17 cellular contexts compared by ENCODE assay signal in the genomic region with DNA sequence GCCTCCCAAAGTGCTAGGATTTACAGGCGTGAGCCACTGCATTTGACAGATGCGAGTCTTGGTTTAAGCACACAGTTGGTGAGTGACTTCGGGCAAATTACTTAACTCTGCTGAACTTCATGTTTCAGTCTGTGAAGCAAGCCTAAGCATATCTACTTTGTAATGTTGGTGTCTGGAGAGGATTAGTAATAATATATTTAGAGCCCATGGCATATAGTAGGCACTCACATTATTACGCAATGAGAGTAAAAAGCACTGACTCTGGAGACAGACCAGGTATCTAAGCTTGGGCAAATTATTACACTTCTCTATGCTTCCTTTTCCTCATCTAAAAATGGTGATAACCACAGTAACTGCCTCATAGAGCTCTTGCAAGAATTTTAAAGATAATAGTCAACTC.
DNase-seq lines count a peak whose midpoint lies in the region; ATAC-seq, FAIRE-seq and TF ChIP-seq lines count a peak whose summit lies in the region.
"Had no signal": no experiment of that assay in that cellular context is flagged by ENCODE, and none has a peak within 500 bp of the region (broad histone marks: within the 10 kb centered on the region; RNA-seq: fewer than 3 reads in every experiment).

No MANE protein-coding gene starts in this region.

- H3K23ac ChIP-seq in H1 (ENCODE audit: insufficient read length): no peak overlapping the region

- H3K4me1 ChIP-seq in H1 (replicated peaks in 1 of 4; ENCODE audit: control insufficient read depth in 3 of 4, insufficient read depth in 4 of 4, low read length in 3 of 4) (no peaks in the 10 kb centered on the region), foreskin keratinocyte (peaks cover 2% of the 10 kb centered on the region)
- H3K4me1 ChIP-seq: BLaER1, Caco-2 had no signal

- no peak overlapping the region for H3K14ac ChIP-seq in H1 (ENCODE audit: insufficient read length)

- no peak overlapping the region for H2BK5ac ChIP-seq in H1 (ENCODE audit: low read depth, low read length)

- CTCF ChIA-PET in RWPE1 (lab: Yijun Ruan, JAX): no interaction called here
- CTCF ChIA-PET in H1 (lab: Charles Lee; ENCODE audit: partially characterized antibody): interaction anchor here (1.4 kb wide), 1 partner anchor 22 kb away, joined by 5 read pairs; no protein-coding TSS in a partner anchor

- no peak overlapping the region for H3K4ac ChIP-seq in H1 (replicated peaks; ENCODE audit: insufficient read length, low read depth, low read length)

- no peaks in the 10 kb centered on the region for H4K20me1 ChIP-seq in H1 (replicated peaks in 1 of 2; ENCODE audit: control insufficient read depth in 1 of 2, insufficient read depth in 2 of 2, low read length in 2 of 2)
- H4K20me1 ChIP-seq: BLaER1 had no signal

- no peak for TF ChIP-seq RAD21 in H1 (IDR thresholded peaks at IDR 0.05 in 1 of 2, conservative IDR thresholded peaks at IDR 0.05 in 1 of 2; ENCODE audit: low read depth in 2 of 2, low read length in 2 of 2)

- H3K56ac ChIP-seq in H1 (replicated peaks; ENCODE audit: insufficient read length, low read depth, low read length): no peak overlapping the region

- TF ChIP-seq EP300 in H1 (IDR thresholded peaks at IDR 0.05; ENCODE audit: borderline replicate concordance in 1 of 2, low read depth in 2 of 2, low read length in 2 of 2): no peak

- ATAC-seq in foreskin keratinocyte: peak; percentile 3
- ATAC-seq in HG02885 (IDR thresholded peaks at IDR 0.05; ENCODE audit: poor library complexity, unreplicated experiment): no peak
- ATAC-seq: HCT116 had no signal

- H3K4me3 ChIP-seq in H1 (ENCODE audit: extremely low read depth in 1 of 4, insufficient read depth in 2 of 4, low read depth in 3 of 4, low read length in 4 of 4): no peak overlapping the region
- H3K4me3 ChIP-seq: BLaER1 had no signal

- H4K91ac ChIP-seq in H1 (replicated peaks; ENCODE audit: insufficient read length, low read length): no peak overlapping the region

- peak; percentile 13 for DNase-seq in NCI-H82 (lab: John Stamatoyannopoulos, UW)
- no peak for DNase-seq in NCI-H82 treated with DMSO at 0.1 percent for 48 hours (lab: John Stamatoyannopoulos, UW; ENCODE audit: unreplicated experiment)
- DNase-seq in RWPE1 (ENCODE audit: low spot score): no peak
- DNase-seq in H1 (ENCODE audit: low read depth in 1 of 2, low spot score in 2 of 2): no peak
- DNase-seq in foreskin keratinocyte: peak; percentile 71 to 81
- no peak for DNase-seq in iPS-NIHi7 (ENCODE audit: extremely low spot score)
- DNase-seq in Ammon's horn (ENCODE audit: low spot score): no peak
- DNase-seq: Caco-2; CD8-positive, alpha-beta memory T cell; DMS53; GF-D8 had no signal

- H3K4me2 ChIP-seq in H1 (ENCODE audit: insufficient read depth in 1 of 2, low read depth in 2 of 2, low read length in 2 of 2): no peak overlapping the region
- H3K4me2 ChIP-seq: BLaER1 had no signal

- TF ChIP-seq CTCF in RWPE1 (conservative IDR thresholded peaks at IDR 0.05; ENCODE audit: low read depth): no peak
- no peak for TF ChIP-seq CTCF in H1 (IDR thresholded peaks at IDR 0.05; ENCODE audit: control extremely low read depth in 1 of 3, insufficient read depth in 1 of 3, low read depth in 1 of 3, low read length in 3 of 3)
- no peak for TF ChIP-seq CTCF in foreskin keratinocyte (conservative IDR thresholded peaks at IDR 0.05)

- no peaks in the 10 kb centered on the region for H3K9me3 ChIP-seq in H1 (ENCODE audit: insufficient read depth in 2 of 2, low read depth in 1 of 2, low read length in 1 of 2)
- H3K9me3 ChIP-seq: BLaER1, Caco-2 had no signal

- no peaks in the 10 kb centered on the region for H3K79me1 ChIP-seq in H1 (ENCODE audit: low read depth, low read length)

- TF ChIP-seq POLR2A in H1 (IDR thresholded peaks at IDR 0.05; ENCODE audit: control extremely low read depth in 1 of 2, low read depth in 2 of 2, low read length in 2 of 2): no peak

- no peak overlapping the region for H2BK20ac ChIP-seq in H1 (ENCODE audit: low read length)

- no peak overlapping the region for H4K8ac ChIP-seq in H1 (ENCODE audit: extremely low read depth, insufficient read depth, low read length)

- H3K27me3 ChIP-seq in H1 (replicated peaks in 1 of 4; ENCODE audit: control insufficient read depth in 3 of 4, extremely low read depth in 1 of 4, insufficient read depth in 3 of 4, low read length in 3 of 4) (no peaks in the 10 kb centered on the region), foreskin keratinocyte (no peaks in the 10 kb centered on the region)
- H3K27me3 ChIP-seq: BLaER1 had no signal

- no peak overlapping the region for H2BK15ac ChIP-seq in H1 (ENCODE audit: low read length)

- no peak overlapping the region for H2AK5ac ChIP-seq in H1 (ENCODE audit: low read depth, low read length)

- no peaks in the 10 kb centered on the region for H3K36me3 ChIP-seq in H1 (ENCODE audit: control insufficient read depth in 2 of 4, insufficient read depth in 4 of 4, low read length in 3 of 4)
- H3K36me3 ChIP-seq: BLaER1 had no signal

- H3K27ac ChIP-seq in RWPE1 (peak overlapping the region; percentile 51), H1 (ENCODE audit: low read depth, low read length) (no peak overlapping the region), foreskin keratinocyte (no peak overlapping the region)
- H3K27ac ChIP-seq: 22Rv1, BLaER1 had no signal

- no peak overlapping the region for H3K18ac ChIP-seq in H1 (ENCODE audit: extremely low read depth, low read length)

- H3K79me2 ChIP-seq in H1 (ENCODE audit: control insufficient read depth in 1 of 2, insufficient read depth in 2 of 2, low read length in 2 of 2): no peaks in the 10 kb centered on the region

- no peak overlapping the region for H4K5ac ChIP-seq in H1 (ENCODE audit: insufficient read length, low read depth, low read length)

- no peak overlapping the region for H2BK120ac ChIP-seq in H1 (replicated peaks; ENCODE audit: low read depth, low read length)

- 82% methylated on average over 4 of the region's 4 CpGs; no CpG with 5 or more reads in 1 of the 2 experiments for WGBS in H1 (ENCODE audit: extremely low coverage in 1 of 2, insufficient coverage in 1 of 2, insufficient read length in 1 of 2, insufficient replicate concordance in 2 of 2, low coverage in 1 of 2, low lambda C conversion rate in 2 of 2, missing lambda C conversion rate in 1 of 2), 2 experiments

- H2BK12ac ChIP-seq in H1 (ENCODE audit: low read depth, low read length): no peak overlapping the region

- no peaks in the 10 kb centered on the region for H3K23me2 ChIP-seq in H1 (ENCODE audit: low read depth, low read length)

- H3K9ac ChIP-seq in H1 (replicated peaks in 1 of 4; ENCODE audit: extremely low read depth in 1 of 4, low read depth in 3 of 4, low read length in 3 of 4): no peak overlapping the region; a peak in 1 of 7 replicates
- H3K9ac ChIP-seq: BLaER1 had no signal

- POLR2A ChIA-PET in RWPE1 (lab: Yijun Ruan, JAX; ENCODE audit: low non-redundant PET) (no interaction called here), H1 (lab: Charles Lee; ENCODE audit: partially characterized antibody) (interaction anchor here (0.8 kb wide), 1 partner anchor 16 kb away, joined by 3 read pairs; no protein-coding TSS in a partner anchor)

- 0 out of 2 replicates have a peak overlapping the region, but pooled peaks have one; percentile 51 for H2AFZ ChIP-seq in H1 (ENCODE audit: low read length)

- no peak for FAIRE-seq in H1 (lab: Jason Lieb, UNC)
- FAIRE-seq: GM19239, H54 had no signal

TF ChIP-seq in H1, 55 proteins besides CTCF, POLR2A, EP300 and RAD21 (continues in another document):
- TF ChIP-seq TAF7 (optimal IDR thresholded peaks at IDR 0.05; ENCODE audit: borderline replicate concordance, low read depth, low read length) (no peak), CEBPB (IDR thresholded peaks at IDR 0.05; ENCODE audit: low read depth, low read length) (peak; percentile 83; the same call in 1 of the 2 replicates), SP4 (IDR thresholded peaks at IDR 0.05; ENCODE audit: low read length) (no peak), POLR2AphosphoS5 (IDR thresholded peaks at IDR 0.05; ENCODE audit: low read depth, low read length) (no peak)

Comparison
In these comparisons a context has a peak if more than half of its experiments do, and no peak if none do; other contexts are left out.
1. DNase-seq: peak in NCI-H82 (single experiment) and foreskin keratinocyte (2 of 2); none in NCI-H82 treated with DMSO at 0.1 percent for 48 hours (single experiment), RWPE1 (single experiment), H1 (0 of 2), iPS-NIHi7 (single experiment) and Ammon's horn (single experiment).